In genomic region chr9:92983984-92984589, GRCh38 we compare ENCODE assay signal across 13 cellular contexts. TPM values are rescaled to one million over a fixed set of nuclear protein-coding genes. Genes with fewer than 3 reads are reported as not detected.
DNase-seq lines count a peak whose midpoint lies in the region; ATAC-seq lines count a peak whose summit lies in the region.
"Had no signal": no experiment of that assay in that cellular context is flagged by ENCODE, and none has a peak within 500 bp of the region (broad histone marks: within the 10 kb centered on the region; RNA-seq: fewer than 3 reads in every experiment).

No MANE protein-coding gene starts in this region.

- DNase-seq in DMS 273 (lab: John Stamatoyannopoulos, UW; ENCODE audit: unreplicated experiment) (peak; percentile 54), DMS 273 treated with DMSO at 0.1 percent for 48 hours (lab: John Stamatoyannopoulos, UW) (no peak), ACHN (peak; percentile 1), NAMALWA (ENCODE audit: low spot score) (peak; percentile 45), dermis blood vessel endothelial cell (peak; percentile 18), HuH-7.5 (ENCODE audit: low spot score) (no peak)
- DNase-seq in activated effector memory CD4-positive, alpha-beta T cell treated with anti-CD3 and anti-CD28 coated beads, Interleukin-2, amount 50 U/mL, for 16 hours, result no peak
- DNase-seq: DMS79, esophagus squamous epithelium, NCI-H510A treated with DMSO at 0.1 percent for 48 hours, posterior cingulate gyrus had no signal

- no peak for ATAC-seq in GM21825 (IDR thresholded peaks at IDR 0.05; ENCODE audit: unreplicated experiment)
- ATAC-seq: WTC11 had no signal

- in situ Hi-C loops in ACHN (cut with HindIII; ENCODE audit: low pct_ligation_motif_present, low pct_unique_long_range_greater_than_20kb, low sequenced_read_pairs), result no loop called here

RNA-seq across cellular contexts. Expression of gene FGD3, which starts 36.8 kb away (rescaled TPM):
- total RNA-seq in dermis blood vessel endothelial cell, result 0.17 TPM in 1 of 2 replicates, not detected in the other

Comparison
In these comparisons a context has a peak if more than half of its experiments do, and no peak if none do; other contexts are left out.
1. DNase-seq: peak in DMS 273 (single experiment), ACHN (single experiment), NAMALWA (single experiment) and dermis blood vessel endothelial cell (single experiment); none in DMS 273 treated with DMSO at 0.1 percent for 48 hours (single experiment), activated effector memory CD4-positive, alpha-beta T cell treated with anti-CD3 and anti-CD28 coated beads, Interleukin-2, amount 50 U/mL, for 16 hours (single experiment) and HuH-7.5 (single experiment).